Comparison of ENCODE assay signal across 11 cellular contexts in genomic region chr12:9699898-9700605, GRCh38. TPM values are rescaled to one million over a fixed set of nuclear protein-coding genes. Genes with fewer than 3 reads are reported as not detected.
DNase-seq lines count a peak whose midpoint lies in the region; ATAC-seq and TF ChIP-seq lines count a peak whose summit lies in the region.
"Had no signal": no experiment of that assay in that cellular context is flagged by ENCODE, and none has a peak within 500 bp of the region (broad histone marks: within the 10 kb centered on the region; RNA-seq: fewer than 3 reads in every experiment).

No MANE protein-coding gene starts in this region.

- H3K36me3 Mint-ChIP-seq in activated naive CD4-positive, alpha-beta T cell treated with anti-CD3 and anti-CD28 coated beads for 36 hours (ENCODE audit: low read depth), result peaks cover 25% of the 10 kb centered on the region
- peaks cover 44% of the 10 kb centered on the region for H3K36me3 Mint-ChIP-seq in activated naive CD8-positive, alpha-beta T cell treated with anti-CD3 and anti-CD28 coated beads for 36 hours

- H3K4me1 Mint-ChIP-seq in activated naive CD4-positive, alpha-beta T cell treated with anti-CD3 and anti-CD28 coated beads for 36 hours (ENCODE audit: low read depth), result peaks cover 68% of the 10 kb centered on the region
- peaks cover 69% of the 10 kb centered on the region for H3K4me1 Mint-ChIP-seq in activated naive CD8-positive, alpha-beta T cell treated with anti-CD3 and anti-CD28 coated beads for 36 hours
- H3K4me1 Mint-ChIP-seq: neural progenitor cell had no signal

- H3K4me3 Mint-ChIP-seq in activated naive CD4-positive, alpha-beta T cell treated with anti-CD3 and anti-CD28 coated beads for 36 hours, result no peak overlapping the region
- peak overlapping the region; percentile 4 for H3K4me3 Mint-ChIP-seq in activated naive CD8-positive, alpha-beta T cell treated with anti-CD3 and anti-CD28 coated beads for 36 hours
- H3K4me3 Mint-ChIP-seq: neural progenitor cell had no signal

- no peak overlapping the region for H3K4me3 ChIP-seq in spleen
- H3K4me3 ChIP-seq: neural progenitor cell had no signal

- WGBS in spleen, 5 donors, result 50 to 64% (median 61%) methylated on average over 2 of the region's 2 CpGs

- CTCF ChIA-PET in activated naive CD4-positive, alpha-beta T cell treated with anti-CD3 and anti-CD28 coated beads for 36 hours (lab: Charles Lee), result interaction anchor here (0.7 to 2.0 kb wide), 5 partner anchors 8 to 68 kb away, joined by 3 to 14 read pairs (median 7); no protein-coding TSS in a partner anchor

- peaks cover 0 to 24% (median 8%) of the 10 kb centered on the region in 6 donors for H3K36me3 ChIP-seq in spleen
- H3K36me3 ChIP-seq: neural progenitor cell had no signal

- H3K27ac ChIP-seq in spleen, result peak overlapping the region in 6 of 8 donors; percentile 6 to 72 (median 43)
- H3K27ac ChIP-seq: neural progenitor cell had no signal

- H3K27ac Mint-ChIP-seq in activated naive CD4-positive, alpha-beta T cell treated with anti-CD3 and anti-CD28 coated beads for 36 hours, result peak overlapping the region; percentile 4
- peak overlapping the region; percentile 94 for H3K27ac Mint-ChIP-seq in activated naive CD8-positive, alpha-beta T cell treated with anti-CD3 and anti-CD28 coated beads for 36 hours
- H3K27ac Mint-ChIP-seq: neural progenitor cell had no signal

- H3K9me3 ChIP-seq in spleen, result peaks cover 0 to 36% (median 11%) of the 10 kb centered on the region in 8 donors

- TF ChIP-seq POLR2A in spleen (IDR thresholded peaks at IDR 0.05), result no peak

- TF ChIP-seq CTCF in spleen (IDR thresholded peaks at IDR 0.05 in 8 of 11, conservative IDR thresholded peaks at IDR 0.05 in 3 of 11), result no peak

- intact Hi-C loops in activated naive CD4-positive, alpha-beta T cell treated with anti-CD3 and anti-CD28 coated beads for 36 hours (cut with micrococcal nuclease), result no loop called here
- intact Hi-C loops in left ventricle myocardium superior (cut with micrococcal nuclease), result no loop called here
- intact Hi-C loops in spleen (cut with DNase I; ENCODE audit: low total_unique reads), result loop anchor here (10.0 kb wide), 1 partner anchor 365 kb away; no protein-coding TSS in a partner anchor

- no peaks in the 10 kb centered on the region for H3K27me3 ChIP-seq in spleen (replicated peaks in 1 of 7)
- H3K27me3 ChIP-seq: neural progenitor cell had no signal

- DNase-seq in activated naive CD4-positive, alpha-beta T cell treated with anti-CD3 and anti-CD28 coated beads for 36 hours, result no peak
- no peak for DNase-seq in activated naive CD4-positive, alpha-beta T cell treated with anti-CD3 and anti-CD28 coated beads, Interleukin-2, amount 50 U/mL, for 16 hours
- no peak for DNase-seq in activated naive CD8-positive, alpha-beta T cell treated with anti-CD3 and anti-CD28 coated beads for 36 hours
- DNase-seq in left ventricle myocardium superior (no peak), spleen (no peak), Ammon's horn (ENCODE audit: low spot score) (no peak), AML-193 (lab: John Stamatoyannopoulos, UW) (no peak)
- DNase-seq: Kasumi-1, NCI-H2029 treated with DMSO at 0.1 percent for 48 hours had no signal

- ATAC-seq in left ventricle myocardium superior (peak; percentile 72), HG03196 (IDR thresholded peaks at IDR 0.05; ENCODE audit: unreplicated experiment) (no peak)

- H3K4me1 ChIP-seq in spleen, result peaks cover 9 to 64% (median 40%) of the 10 kb centered on the region in 6 donors
- H3K4me1 ChIP-seq: neural progenitor cell had no signal

- peaks cover 20% of the 10 kb centered on the region for H3K9me3 Mint-ChIP-seq in activated naive CD4-positive, alpha-beta T cell treated with anti-CD3 and anti-CD28 coated beads for 36 hours
- peaks cover 29% of the 10 kb centered on the region for H3K9me3 Mint-ChIP-seq in activated naive CD8-positive, alpha-beta T cell treated with anti-CD3 and anti-CD28 coated beads for 36 hours

- H3K27me3 Mint-ChIP-seq in activated naive CD4-positive, alpha-beta T cell treated with anti-CD3 and anti-CD28 coated beads for 36 hours (ENCODE audit: low read depth), result no peaks in the 10 kb centered on the region
- no peaks in the 10 kb centered on the region for H3K27me3 Mint-ChIP-seq in activated naive CD8-positive, alpha-beta T cell treated with anti-CD3 and anti-CD28 coated beads for 36 hours

RNA-seq across cellular contexts. Expression of gene CLEC2D, which starts 30.5 kb away (rescaled TPM):
- 100 to 1,000 TPM; 176 to 184 TPM for total RNA-seq in activated naive CD4-positive, alpha-beta T cell treated with anti-CD3 and anti-CD28 coated beads for 36 hours
- total RNA-seq in activated naive CD8-positive, alpha-beta T cell treated with anti-CD3 and anti-CD28 coated beads for 36 hours, result 100 to 1,000 TPM; 270 to 290 TPM
- total RNA-seq in left ventricle myocardium superior (4.2 TPM), spleen (100 to 1,000 TPM in 1 of 7 donors, 10 to 100 TPM in 6; 74.9 to 131 (median 87.7) TPM)
- polyA plus RNA-seq in spleen, result 10 to 100 TPM; 20.8 to 48.5 (median 39.7) TPM

RNA-seq across cellular contexts. Expression of gene CLECL1, which starts 32.8 kb away (rescaled TPM):
- 1 to 10 TPM; 1.7 to 1.9 TPM for total RNA-seq in activated naive CD4-positive, alpha-beta T cell treated with anti-CD3 and anti-CD28 coated beads for 36 hours
- total RNA-seq in activated naive CD8-positive, alpha-beta T cell treated with anti-CD3 and anti-CD28 coated beads for 36 hours, result 1 to 10 TPM; 6.4 to 7.0 TPM
- total RNA-seq in left ventricle myocardium superior, result not detected
- 10 to 100 TPM in 6 of 7 donors, 1 to 10 TPM in 1; 6.3 to 18.1 (median 13.2) TPM for total RNA-seq in spleen
- polyA plus RNA-seq in spleen, result 100 to 1,000 TPM in 1 of 3 donors, 10 to 100 TPM in 2; 24.2 to 103 (median 40.4) TPM

Comparison
In these comparisons a context has a peak if more than half of its experiments do, and no peak if none do; other contexts are left out.
1. RNA of gene CLEC2D, which starts 30.5 kb away (total RNA-seq): 270 to 290 TPM in activated naive CD8-positive, alpha-beta T cell treated with anti-CD3 and anti-CD28 coated beads for 36 hours, 176 to 184 TPM in activated naive CD4-positive, alpha-beta T cell treated with anti-CD3 and anti-CD28 coated beads for 36 hours and 74.9 to 131 TPM in spleen; 4.2 TPM in left ventricle myocardium superior (single experiment); every median in the first group is over 10 times any median in the second.